In the genomic region with DNA sequence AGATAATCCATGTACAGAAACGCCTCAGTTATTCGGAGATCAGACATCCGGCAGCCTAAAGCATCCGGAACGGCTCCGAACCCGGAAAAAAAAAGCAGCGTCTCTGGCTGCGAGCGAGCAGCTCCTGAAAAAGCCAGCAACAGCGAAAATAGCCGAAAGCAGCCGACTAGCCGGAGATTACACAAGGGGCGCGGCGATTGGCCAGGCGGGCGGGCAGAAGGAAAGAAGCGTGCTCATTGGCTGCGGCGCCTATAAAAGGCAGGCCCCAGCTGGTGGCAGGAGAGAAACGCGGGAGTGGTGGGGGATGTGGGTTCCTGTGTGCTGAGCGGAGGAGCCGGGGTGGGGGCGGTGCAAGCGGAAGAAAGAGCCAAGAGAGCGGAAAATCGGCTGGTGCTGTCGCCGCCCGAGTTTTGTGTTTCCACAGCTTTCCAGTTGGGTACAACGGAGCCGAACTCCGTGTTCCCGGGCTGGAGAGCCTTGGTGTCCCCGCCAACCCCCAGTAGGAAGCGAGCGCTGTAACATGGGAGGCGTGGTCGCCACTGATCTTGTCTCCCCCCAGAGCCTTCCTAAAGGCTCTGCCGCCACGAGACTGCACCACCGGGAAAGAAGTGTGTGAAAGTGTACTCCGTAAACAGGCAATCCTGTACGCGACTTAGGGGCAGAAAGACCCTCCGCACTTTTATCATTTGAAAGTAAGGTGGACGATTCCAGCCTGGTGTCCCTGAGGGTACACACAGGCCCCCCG, we compare ENCODE assay signal across 1 cellular context.
TF ChIP-seq lines count a peak whose summit lies in the region.

Gene ARL15, minus strand, starts transcription at position 141 of the 745 bp plus-strand sequence.

TF ChIP-seq in WTC11, 78 proteins besides CTCF, POLR2A, EP300 and RAD21 (continued from another document and continues in another):
- TF ChIP-seq, protein P1, sequence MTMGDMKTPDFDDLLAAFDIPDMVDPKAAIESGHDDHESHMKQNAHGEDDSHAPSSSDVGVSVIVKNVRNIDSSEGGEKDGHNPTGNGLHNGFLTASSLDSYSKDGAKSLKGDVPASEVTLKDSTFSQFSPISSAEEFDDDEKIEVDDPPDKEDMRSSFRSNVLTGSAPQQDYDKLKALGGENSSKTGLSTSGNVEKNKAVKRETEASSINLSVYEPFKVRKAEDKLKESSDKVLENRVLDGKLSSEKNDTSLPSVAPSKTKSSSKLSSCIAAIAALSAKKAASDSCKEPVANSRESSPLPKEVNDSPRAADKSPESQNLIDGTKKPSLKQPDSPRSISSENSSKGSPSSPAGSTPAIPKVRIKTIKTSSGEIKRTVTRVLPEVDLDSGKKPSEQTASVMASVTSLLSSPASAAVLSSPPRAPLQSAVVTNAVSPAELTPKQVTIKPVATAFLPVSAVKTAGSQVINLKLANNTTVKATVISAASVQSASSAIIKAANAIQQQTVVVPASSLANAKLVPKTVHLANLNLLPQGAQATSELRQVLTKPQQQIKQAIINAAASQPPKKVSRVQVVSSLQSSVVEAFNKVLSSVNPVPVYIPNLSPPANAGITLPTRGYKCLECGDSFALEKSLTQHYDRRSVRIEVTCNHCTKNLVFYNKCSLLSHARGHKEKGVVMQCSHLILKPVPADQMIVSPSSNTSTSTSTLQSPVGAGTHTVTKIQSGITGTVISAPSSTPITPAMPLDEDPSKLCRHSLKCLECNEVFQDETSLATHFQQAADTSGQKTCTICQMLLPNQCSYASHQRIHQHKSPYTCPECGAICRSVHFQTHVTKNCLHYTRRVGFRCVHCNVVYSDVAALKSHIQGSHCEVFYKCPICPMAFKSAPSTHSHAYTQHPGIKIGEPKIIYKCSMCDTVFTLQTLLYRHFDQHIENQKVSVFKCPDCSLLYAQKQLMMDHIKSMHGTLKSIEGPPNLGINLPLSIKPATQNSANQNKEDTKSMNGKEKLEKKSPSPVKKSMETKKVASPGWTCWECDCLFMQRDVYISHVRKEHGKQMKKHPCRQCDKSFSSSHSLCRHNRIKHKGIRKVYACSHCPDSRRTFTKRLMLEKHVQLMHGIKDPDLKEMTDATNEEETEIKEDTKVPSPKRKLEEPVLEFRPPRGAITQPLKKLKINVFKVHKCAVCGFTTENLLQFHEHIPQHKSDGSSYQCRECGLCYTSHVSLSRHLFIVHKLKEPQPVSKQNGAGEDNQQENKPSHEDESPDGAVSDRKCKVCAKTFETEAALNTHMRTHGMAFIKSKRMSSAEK (CRISPR knock-in tag; IDR thresholded peaks at IDR 0.05; ENCODE audit: borderline replicate concordance) = no peak
- TF ChIP-seq ETV6 (CRISPR knock-in tag; IDR thresholded peaks at IDR 0.05) = no peak
- no peak for TF ChIP-seq TCF7 (CRISPR knock-in tag; IDR thresholded peaks at IDR 0.05; ENCODE audit: low read depth)
- TF ChIP-seq ZNF121 (CRISPR knock-in tag; IDR thresholded peaks at IDR 0.05) = no peak
- TF ChIP-seq GABPB1 (CRISPR knock-in tag; IDR thresholded peaks at IDR 0.05) = peak; percentile 21; the same call in 1 of the 2 replicates
- no peak for TF ChIP-seq KAT7 (CRISPR knock-in tag; IDR thresholded peaks at IDR 0.05; ENCODE audit: borderline replicate concordance)
- no peak for TF ChIP-seq ZNF317 (CRISPR knock-in tag; IDR thresholded peaks at IDR 0.05; ENCODE audit: borderline replicate concordance, low read depth)
- 0 out of 2 replicates have a peak, but pooled peaks have one; percentile 14 for TF ChIP-seq TEAD4 (CRISPR knock-in tag; IDR thresholded peaks at IDR 0.05)
- TF ChIP-seq RORB (CRISPR knock-in tag; IDR thresholded peaks at IDR 0.05) = peak; percentile 73; the same call in 1 of the 2 replicates
- peak; percentile 36; the same call in 1 of the 2 replicates for TF ChIP-seq MAX (CRISPR knock-in tag; IDR thresholded peaks at IDR 0.05)
- no peak for TF ChIP-seq ZNF263 (CRISPR knock-in tag; IDR thresholded peaks at IDR 0.05; ENCODE audit: low read depth)
- TF ChIP-seq, protein P2, sequence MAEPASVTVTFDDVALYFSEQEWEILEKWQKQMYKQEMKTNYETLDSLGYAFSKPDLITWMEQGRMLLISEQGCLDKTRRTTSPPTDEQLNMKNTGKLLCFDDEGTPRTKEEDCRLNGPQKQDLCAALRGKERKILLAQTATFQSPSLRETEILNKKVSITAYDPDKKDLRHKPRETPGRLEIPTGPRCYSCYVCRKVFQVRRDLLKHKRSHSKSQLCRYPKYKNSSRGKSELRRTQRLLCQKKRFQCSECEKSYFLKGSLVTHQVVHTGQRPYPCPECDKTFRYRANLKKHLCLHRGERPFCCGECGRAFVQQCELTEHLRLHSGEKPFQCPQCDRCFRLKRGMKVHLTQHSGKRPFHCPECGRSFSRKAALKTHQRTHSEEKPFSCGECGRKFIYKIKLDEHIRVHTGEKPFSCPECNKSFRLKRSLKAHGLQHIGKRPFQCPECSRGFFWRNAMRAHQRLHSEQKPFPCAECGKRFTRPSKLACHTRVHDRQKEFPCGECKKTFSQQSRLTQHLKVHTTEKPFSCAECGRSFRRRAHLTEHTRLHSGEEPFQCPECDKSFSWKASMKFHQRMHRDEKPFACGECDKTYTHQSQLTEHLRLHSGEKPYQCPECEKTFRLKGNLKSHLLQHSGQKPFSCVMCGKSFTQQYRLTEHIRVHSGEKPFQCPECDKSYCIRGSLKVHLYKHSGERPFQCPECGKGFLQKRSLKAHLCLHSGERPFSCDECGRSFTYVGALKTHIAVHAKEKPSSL (CRISPR knock-in tag; conservative IDR thresholded peaks at IDR 0.05) = no peak
- TF ChIP-seq ESRRA (CRISPR knock-in tag; IDR thresholded peaks at IDR 0.05; ENCODE audit: borderline replicate concordance) = no peak
- TF ChIP-seq E2F1 (CRISPR knock-in tag; IDR thresholded peaks at IDR 0.05) = no peak
- no peak for TF ChIP-seq PRRX2 (CRISPR knock-in tag; IDR thresholded peaks at IDR 0.05)
- TF ChIP-seq, protein P3, sequence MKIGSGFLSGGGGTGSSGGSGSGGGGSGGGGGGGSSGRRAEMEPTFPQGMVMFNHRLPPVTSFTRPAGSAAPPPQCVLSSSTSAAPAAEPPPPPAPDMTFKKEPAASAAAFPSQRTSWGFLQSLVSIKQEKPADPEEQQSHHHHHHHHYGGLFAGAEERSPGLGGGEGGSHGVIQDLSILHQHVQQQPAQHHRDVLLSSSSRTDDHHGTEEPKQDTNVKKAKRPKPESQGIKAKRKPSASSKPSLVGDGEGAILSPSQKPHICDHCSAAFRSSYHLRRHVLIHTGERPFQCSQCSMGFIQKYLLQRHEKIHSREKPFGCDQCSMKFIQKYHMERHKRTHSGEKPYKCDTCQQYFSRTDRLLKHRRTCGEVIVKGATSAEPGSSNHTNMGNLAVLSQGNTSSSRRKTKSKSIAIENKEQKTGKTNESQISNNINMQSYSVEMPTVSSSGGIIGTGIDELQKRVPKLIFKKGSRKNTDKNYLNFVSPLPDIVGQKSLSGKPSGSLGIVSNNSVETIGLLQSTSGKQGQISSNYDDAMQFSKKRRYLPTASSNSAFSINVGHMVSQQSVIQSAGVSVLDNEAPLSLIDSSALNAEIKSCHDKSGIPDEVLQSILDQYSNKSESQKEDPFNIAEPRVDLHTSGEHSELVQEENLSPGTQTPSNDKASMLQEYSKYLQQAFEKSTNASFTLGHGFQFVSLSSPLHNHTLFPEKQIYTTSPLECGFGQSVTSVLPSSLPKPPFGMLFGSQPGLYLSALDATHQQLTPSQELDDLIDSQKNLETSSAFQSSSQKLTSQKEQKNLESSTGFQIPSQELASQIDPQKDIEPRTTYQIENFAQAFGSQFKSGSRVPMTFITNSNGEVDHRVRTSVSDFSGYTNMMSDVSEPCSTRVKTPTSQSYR (CRISPR knock-in tag; IDR thresholded peaks at IDR 0.05) = 0 out of 2 replicates have a peak, but pooled peaks have one; percentile 20
- TF ChIP-seq CDX4 (CRISPR knock-in tag; IDR thresholded peaks at IDR 0.05; ENCODE audit: borderline replicate concordance) = no peak
- TF ChIP-seq, protein P4, sequence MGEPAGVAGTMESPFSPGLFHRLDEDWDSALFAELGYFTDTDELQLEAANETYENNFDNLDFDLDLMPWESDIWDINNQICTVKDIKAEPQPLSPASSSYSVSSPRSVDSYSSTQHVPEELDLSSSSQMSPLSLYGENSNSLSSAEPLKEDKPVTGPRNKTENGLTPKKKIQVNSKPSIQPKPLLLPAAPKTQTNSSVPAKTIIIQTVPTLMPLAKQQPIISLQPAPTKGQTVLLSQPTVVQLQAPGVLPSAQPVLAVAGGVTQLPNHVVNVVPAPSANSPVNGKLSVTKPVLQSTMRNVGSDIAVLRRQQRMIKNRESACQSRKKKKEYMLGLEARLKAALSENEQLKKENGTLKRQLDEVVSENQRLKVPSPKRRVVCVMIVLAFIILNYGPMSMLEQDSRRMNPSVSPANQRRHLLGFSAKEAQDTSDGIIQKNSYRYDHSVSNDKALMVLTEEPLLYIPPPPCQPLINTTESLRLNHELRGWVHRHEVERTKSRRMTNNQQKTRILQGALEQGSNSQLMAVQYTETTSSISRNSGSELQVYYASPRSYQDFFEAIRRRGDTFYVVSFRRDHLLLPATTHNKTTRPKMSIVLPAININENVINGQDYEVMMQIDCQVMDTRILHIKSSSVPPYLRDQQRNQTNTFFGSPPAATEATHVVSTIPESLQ (CRISPR knock-in tag; IDR thresholded peaks at IDR 0.05) = no peak
- no peak for TF ChIP-seq ELF4 (CRISPR knock-in tag; IDR thresholded peaks at IDR 0.05; ENCODE audit: low read depth)
- TF ChIP-seq ZNF396 (CRISPR knock-in tag; IDR thresholded peaks at IDR 0.05; ENCODE audit: borderline replicate concordance) = no peak
- no peak for TF ChIP-seq NR3C1 (CRISPR knock-in tag; conservative IDR thresholded peaks at IDR 0.05; ENCODE audit: low read depth)
- TF ChIP-seq NFYB (CRISPR knock-in tag; conservative IDR thresholded peaks at IDR 0.05; ENCODE audit: low read depth) = peak; percentile 54
- TF ChIP-seq STAT6 (CRISPR knock-in tag; conservative IDR thresholded peaks at IDR 0.05; ENCODE audit: low read depth) = no peak
- TF ChIP-seq EMX1 (CRISPR knock-in tag; IDR thresholded peaks at IDR 0.05) = 0 out of 2 replicates have a peak, but pooled peaks have one; percentile 32
- no peak for TF ChIP-seq FOXP4 (CRISPR knock-in tag; IDR thresholded peaks at IDR 0.05)
- TF ChIP-seq GRHL2 (CRISPR knock-in tag; IDR thresholded peaks at IDR 0.05; ENCODE audit: insufficient replicate concordance, severe bottlenecking) = no peak
- TF ChIP-seq E2F5 (CRISPR knock-in tag; IDR thresholded peaks at IDR 0.05) = no peak
